ENCODE assay signal across 7 cellular contexts in the genomic region with DNA sequence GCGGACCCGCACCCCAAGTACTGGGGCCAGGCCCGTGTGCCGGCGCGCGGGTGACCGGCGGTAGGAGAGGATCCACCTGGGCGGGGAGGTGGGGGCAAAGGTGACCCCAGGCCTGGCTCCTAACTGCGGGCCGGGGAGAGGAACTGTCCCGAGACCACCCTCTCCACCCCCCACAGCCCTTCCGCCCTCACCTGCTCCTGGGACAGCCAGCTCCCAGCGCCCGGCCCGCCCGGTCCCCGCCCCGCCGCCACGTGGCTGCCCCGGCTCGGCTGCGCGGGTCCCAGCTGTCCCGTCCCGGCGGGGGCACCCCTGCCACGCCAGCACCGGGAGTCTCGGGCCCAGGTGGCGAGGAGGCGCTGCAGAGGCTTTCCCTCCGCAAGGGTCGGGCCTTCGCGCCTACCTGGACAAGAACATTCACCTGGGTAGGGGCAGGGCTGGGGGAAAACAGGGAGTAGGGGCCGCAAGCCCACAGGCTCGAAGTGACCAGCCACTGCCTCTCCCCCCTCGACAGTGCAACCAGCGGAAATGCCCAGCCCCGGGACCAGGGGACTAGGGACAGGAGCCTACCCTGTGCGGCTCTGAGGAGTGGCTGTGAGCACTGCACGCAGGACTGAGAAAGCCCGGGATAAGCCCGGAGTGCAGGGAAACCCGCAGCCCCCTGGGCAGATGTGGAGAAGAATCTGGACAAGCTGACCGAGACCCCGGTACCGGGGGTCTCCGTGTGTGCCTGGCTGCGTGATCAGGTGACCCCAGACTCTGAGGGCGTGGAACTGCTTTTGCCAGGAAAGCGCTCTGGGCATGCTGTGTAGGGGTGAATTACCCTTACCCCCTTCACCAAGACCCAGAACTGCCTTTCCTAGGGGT. TPM values are rescaled to one million over a fixed set of nuclear protein-coding genes. Genes with fewer than 3 reads are reported as not detected.
DNase-seq lines count a peak whose midpoint lies in the region; TF ChIP-seq lines count a peak whose summit lies in the region.

A gene with protein sequence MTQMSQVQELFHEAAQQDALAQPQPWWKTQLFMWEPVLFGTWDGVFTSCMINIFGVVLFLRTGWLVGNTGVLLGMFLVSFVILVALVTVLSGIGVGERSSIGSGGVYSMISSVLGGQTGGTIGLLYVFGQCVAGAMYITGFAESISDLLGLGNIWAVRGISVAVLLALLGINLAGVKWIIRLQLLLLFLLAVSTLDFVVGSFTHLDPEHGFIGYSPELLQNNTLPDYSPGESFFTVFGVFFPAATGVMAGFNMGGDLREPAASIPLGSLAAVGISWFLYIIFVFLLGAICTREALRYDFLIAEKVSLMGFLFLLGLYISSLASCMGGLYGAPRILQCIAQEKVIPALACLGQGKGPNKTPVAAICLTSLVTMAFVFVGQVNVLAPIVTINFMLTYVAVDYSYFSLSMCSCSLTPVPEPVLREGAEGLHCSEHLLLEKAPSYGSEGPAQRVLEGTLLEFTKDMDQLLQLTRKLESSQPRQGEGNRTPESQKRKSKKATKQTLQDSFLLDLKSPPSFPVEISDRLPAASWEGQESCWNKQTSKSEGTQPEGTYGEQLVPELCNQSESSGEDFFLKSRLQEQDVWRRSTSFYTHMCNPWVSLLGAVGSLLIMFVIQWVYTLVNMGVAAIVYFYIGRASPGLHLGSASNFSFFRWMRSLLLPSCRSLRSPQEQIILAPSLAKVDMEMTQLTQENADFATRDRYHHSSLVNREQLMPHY (minus strand): TSS at position 240 of the 864 bp plus-strand sequence. CDS start 1,399 bp downstream, outside the sequence.

- WGBS in iPS DF 6.9 (ENCODE audit: insufficient coverage, insufficient read length): no CpG with 5 or more reads among the region's 55 CpGs

- DNase-seq in GM20000 (ENCODE audit: low spot score) (peak; percentile 63), WERI-Rb-1 (peak; percentile 43), iPS DF 6.9 (ENCODE audit: low read depth, low spot score) (no peak), substantia nigra (lab: John Stamatoyannopoulos, UW) (no peak), NCI-H1092 (lab: John Stamatoyannopoulos, UW) (no peak), ureter (ENCODE audit: low spot score) (no peak)

- no peak for TF ChIP-seq CTCF in GM20000 (IDR thresholded peaks at IDR 0.05; ENCODE audit: extremely low read depth, missing control alignments)
- TF ChIP-seq CTCF in WERI-Rb-1 (IDR thresholded peaks at IDR 0.05; ENCODE audit: low read depth, low read length): no peak

- H3K4me1 ChIP-seq in iPS DF 6.9 (ENCODE audit: control insufficient read depth, insufficient read depth, low read length) (peaks cover 4% of the 10 kb centered on the region), skeletal muscle tissue (ENCODE audit: control insufficient read depth in 3 of 3, insufficient read depth in 3 of 3, low read length in 3 of 3) (peaks cover 9 to 12% (median 11%) of the 10 kb centered on the region in 3 donors)

- H3K27ac ChIP-seq in WERI-Rb-1 (peak within 1 kb of the TSS; percentile 93), iPS DF 6.9 (ENCODE audit: low read length) (no peak within 1 kb of the TSS), skeletal muscle tissue (ENCODE audit: low read depth, low read length) (no peak within 1 kb of the TSS), substantia nigra (ENCODE audit: low read depth, low read length, poor library complexity, severe bottlenecking) (no peak within 1 kb of the TSS)

- H3K27me3 ChIP-seq in WERI-Rb-1 (ENCODE audit: insufficient read depth, low read depth, severe bottlenecking) (no peaks in the 10 kb centered on the region), iPS DF 6.9 (ENCODE audit: control insufficient read depth, insufficient read depth, low read length) (no peaks in the 10 kb centered on the region; the same call in 1 of the 2 replicates), skeletal muscle tissue (ENCODE audit: control insufficient read depth in 3 of 3, insufficient read depth in 3 of 3, low read length in 3 of 3) (peaks cover 29 to 38% (median 29%) of the 10 kb centered on the region in 3 donors)

- peak within 1 kb of the TSS; percentile 82 for H3K4me3 ChIP-seq in WERI-Rb-1 (ENCODE audit: low read depth, low read length)
- H3K4me3 ChIP-seq in iPS DF 6.9 (ENCODE audit: low read length): peak within 1 kb of the TSS; percentile 67
- peak within 1 kb of the TSS in 2 of 3 donors; percentile 27 to 54 for H3K4me3 ChIP-seq in skeletal muscle tissue (ENCODE audit: low read length in 3 of 3)

- no peaks in the 10 kb centered on the region; the same call in 1 of the 2 replicates for H3K36me3 ChIP-seq in WERI-Rb-1
- H3K36me3 ChIP-seq in iPS DF 6.9 (ENCODE audit: control insufficient read depth, insufficient read depth, low read length): no peaks in the 10 kb centered on the region
- H3K36me3 ChIP-seq in skeletal muscle tissue (ENCODE audit: control insufficient read depth in 3 of 3, insufficient read depth in 3 of 3, low read length in 3 of 3): no peaks in the 10 kb centered on the region

- H3K9me3 ChIP-seq in WERI-Rb-1 (ENCODE audit: severe bottlenecking) (no peaks in the 10 kb centered on the region), iPS DF 6.9 (ENCODE audit: control insufficient read depth, insufficient read depth, low read length) (no peaks in the 10 kb centered on the region), skeletal muscle tissue (ENCODE audit: control insufficient read depth in 3 of 3, low read length in 3 of 3) (no peaks in the 10 kb centered on the region)

- H3K9ac ChIP-seq in skeletal muscle tissue (ENCODE audit: low read depth in 1 of 3, low read length in 3 of 3): peak within 1 kb of the TSS in 1 of 3 donors; percentile 8

RNA-seq across cellular contexts. Expression of the gene that starts here (rescaled TPM):
- total RNA-seq in skeletal muscle tissue: 1.0 TPM
- total RNA-seq in ureter: 6.1 TPM

Comparison
In these comparisons a context has a peak if more than half of its experiments do, and no peak if none do; other contexts are left out.
1. DNase-seq: peak in GM20000 (single experiment) and WERI-Rb-1 (single experiment); none in iPS DF 6.9 (single experiment), substantia nigra (0 of 49), NCI-H1092 (single experiment) and ureter (single experiment).
2. Peak in every context shown above with its lines, with median percentiles within 50 percentile points of each other: H3K4me3 ChIP-seq.